1 cellular context compared by ENCODE assay signal in genomic region chr12:9667403-9667802, GRCh38.
TF ChIP-seq lines count a peak whose summit lies in the region.

No MANE protein-coding gene starts in this region.

TF ChIP-seq in A549, 52 proteins besides CTCF, POLR2A, EP300 and RAD21 (continued from another document):
- no peak for TF ChIP-seq ZFP36 (IDR thresholded peaks at IDR 0.05; ENCODE audit: borderline replicate concordance, partially characterized antibody)
- no peak for TF ChIP-seq MAZ (IDR thresholded peaks at IDR 0.05; ENCODE audit: borderline replicate concordance, low read depth, low read length)
